23 cellular contexts compared by ENCODE assay signal in the genomic region with DNA sequence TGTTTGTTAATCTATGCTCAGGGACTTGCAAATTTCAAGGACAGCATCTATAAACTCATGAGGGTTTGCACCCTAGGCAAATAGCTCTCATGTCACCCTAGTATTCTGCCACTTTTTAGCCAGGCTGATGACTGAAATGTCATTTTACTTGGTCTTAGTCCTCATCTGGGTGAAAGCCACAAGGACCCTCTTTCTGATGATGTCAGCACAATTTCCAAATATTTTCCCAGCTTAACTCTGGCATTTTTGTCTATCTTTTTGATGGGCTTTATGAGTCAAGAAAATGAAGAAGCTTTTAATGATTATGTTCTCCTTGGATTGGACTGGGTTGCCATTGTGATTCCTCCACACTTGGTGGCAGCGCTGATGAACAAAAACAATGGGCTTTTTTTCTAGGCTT.
"Had no signal": no experiment of that assay in that cellular context is flagged by ENCODE, and none has a peak within 500 bp of the region (broad histone marks: within the 10 kb centered on the region; RNA-seq: fewer than 3 reads in every experiment).

No MANE protein-coding gene starts in this region.

- H3K36me3 ChIP-seq: gastrocnemius medialis, left ventricle myocardium inferior had no signal

- H3K36me3 Mint-ChIP-seq: activated CD4-positive, alpha-beta memory T cell treated with anti-CD3 and anti-CD28 coated beads for 36 hours; activated naive CD8-positive, alpha-beta T cell treated with anti-CD3 and anti-CD28 coated beads for 36 hours; stimulated activated naive B cell treated with anti-CD40 and anti-IgM and Interleukin-4, amounts not matched to agents 10 μg/mL and 1 μg/mL and 100 μg/mL, for 72 hours; type B pancreatic cell had no signal

- H2AFZ ChIP-seq: parathyroid adenoma had no signal

- H3K9me3 ChIP-seq: gastrocnemius medialis, left ventricle myocardium inferior, testis had no signal

- H3K27me3 ChIP-seq: gastrocnemius medialis, testis had no signal

- H3K27ac Mint-ChIP-seq: activated CD4-positive, alpha-beta memory T cell treated with anti-CD3 and anti-CD28 coated beads for 36 hours; activated naive CD8-positive, alpha-beta T cell treated with anti-CD3 and anti-CD28 coated beads for 36 hours; natural killer cell treated with Interleukin-12 subunit alpha and Interleukin-12 subunit beta and Interleukin-15 and Interleukin-18, amount 100 ng/mL, for 72 hours; stimulated activated naive B cell treated with anti-CD40 and anti-IgM and Interleukin-4, amounts not matched to agents 10 μg/mL and 1 μg/mL and 100 μg/mL, for 72 hours; T-helper 17 cell; type B pancreatic cell had no signal

- H3K4me3 ChIP-seq: gastrocnemius medialis, left ventricle myocardium inferior, smooth muscle cell, testis had no signal

- H3K79me2 ChIP-seq: parathyroid adenoma had no signal

- H3K9me3 Mint-ChIP-seq: activated naive CD8-positive, alpha-beta T cell treated with anti-CD3 and anti-CD28 coated beads for 36 hours; type B pancreatic cell had no signal

- ATAC-seq: esophagus mucosa; gastrocnemius medialis; natural killer cell treated with Interleukin-12 subunit alpha and Interleukin-12 subunit beta and Interleukin-15 and Interleukin-18, amount 100 ng/mL, for 72 hours; stimulated activated naive B cell treated with anti-CD40 and anti-IgM and Interleukin-4, amounts not matched to agents 10 μg/mL and 1 μg/mL and 100 μg/mL, for 72 hours; T-helper 17 cell had no signal

- FAIRE-seq: astrocyte had no signal

- H3K4me1 Mint-ChIP-seq: activated naive CD8-positive, alpha-beta T cell treated with anti-CD3 and anti-CD28 coated beads for 36 hours; stimulated activated naive B cell treated with anti-CD40 and anti-IgM and Interleukin-4, amounts not matched to agents 10 μg/mL and 1 μg/mL and 100 μg/mL, for 72 hours; T-helper 17 cell had no signal

- H3K4me2 ChIP-seq: smooth muscle cell had no signal

- H3K4me1 ChIP-seq: gastrocnemius medialis, left ventricle myocardium inferior, parathyroid adenoma, testis had no signal

- DNase-seq: activated CD4-positive, alpha-beta memory T cell treated with anti-CD3 and anti-CD28 coated beads for 36 hours; activated CD4-positive, alpha-beta T cell treated with anti-CD3 and anti-CD28 coated beads for 4 hours; activated CD4-positive, CD25-positive, alpha-beta regulatory T cell; activated naive CD4-positive, alpha-beta T cell treated with Interleukin-2 at 50 U/mL for 16 hours; activated naive CD8-positive, alpha-beta T cell treated with anti-CD3 and anti-CD28 coated beads for 36 hours; activated T-cell treated with anti-CD3 and anti-CD28 coated beads, Interleukin-2, amount 50 U/mL, for 48 hours; central memory CD4-positive, alpha-beta T cell; dermis blood vessel endothelial cell; effector CD8-positive, alpha-beta T cell; gastrocnemius medialis; hypothalamus; left ventricle myocardium inferior; stimulated activated CD4-positive, alpha-beta T cell treated with anti-CD3 and anti-CD28 coated beads, Interleukin-2, amount 100 ng/mL, for 48 hours; stimulated activated CD8-positive, alpha-beta memory T cell treated with anti-CD3 and anti-CD28 coated beads, Interleukin-4, amount 100 ng/mL, for 48 hours; stimulated activated naive B cell treated with anti-CD40 and anti-IgM and Interleukin-4, amounts not matched to agents 10 μg/mL and 1 μg/mL and 100 μg/mL, for 72 hours; T-helper 17 cell; testis had no signal

- H3K27ac ChIP-seq: gastrocnemius medialis, left ventricle myocardium inferior, parathyroid adenoma, testis had no signal

- H3K9ac ChIP-seq: parathyroid adenoma had no signal

- H3K4me3 Mint-ChIP-seq: activated CD4-positive, alpha-beta memory T cell treated with anti-CD3 and anti-CD28 coated beads for 36 hours; activated naive CD8-positive, alpha-beta T cell treated with anti-CD3 and anti-CD28 coated beads for 36 hours; natural killer cell treated with Interleukin-12 subunit alpha and Interleukin-12 subunit beta and Interleukin-15 and Interleukin-18, amount 100 ng/mL, for 72 hours; stimulated activated naive B cell treated with anti-CD40 and anti-IgM and Interleukin-4, amounts not matched to agents 10 μg/mL and 1 μg/mL and 100 μg/mL, for 72 hours; T-helper 17 cell; type B pancreatic cell had no signal

- H3K27me3 Mint-ChIP-seq: activated CD4-positive, alpha-beta memory T cell treated with anti-CD3 and anti-CD28 coated beads for 36 hours; activated naive CD8-positive, alpha-beta T cell treated with anti-CD3 and anti-CD28 coated beads for 36 hours; natural killer cell treated with Interleukin-12 subunit alpha and Interleukin-12 subunit beta and Interleukin-15 and Interleukin-18, amount 100 ng/mL, for 72 hours; stimulated activated naive B cell treated with anti-CD40 and anti-IgM and Interleukin-4, amounts not matched to agents 10 μg/mL and 1 μg/mL and 100 μg/mL, for 72 hours; T-helper 17 cell had no signal
